25 cellular contexts compared by ENCODE assay signal in the genomic region with DNA sequence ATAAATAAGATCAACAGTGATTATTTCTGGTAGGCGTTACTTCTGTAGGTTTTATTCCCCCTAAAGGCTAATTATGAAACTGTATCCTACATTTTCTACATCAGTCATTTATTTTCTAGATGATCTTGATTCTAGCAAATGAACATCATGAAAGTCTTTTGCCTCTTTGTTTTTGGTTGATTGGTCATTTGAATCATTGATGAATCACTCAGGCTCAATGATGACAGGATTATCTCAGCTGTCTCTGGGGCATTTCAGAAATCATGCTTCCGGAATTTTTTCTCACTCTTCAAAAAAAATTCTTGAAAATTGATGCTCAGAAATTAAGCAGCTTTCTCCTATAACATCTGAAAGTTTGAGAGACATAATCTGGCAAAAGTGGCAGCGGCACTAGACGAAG.
"Had no signal": no experiment of that assay in that cellular context is flagged by ENCODE, and none has a peak within 500 bp of the region (broad histone marks: within the 10 kb centered on the region; RNA-seq: fewer than 3 reads in every experiment).

No MANE protein-coding gene starts in this region.

- H3K9me3 ChIP-seq: gastrocnemius medialis, ovary, sigmoid colon, thyroid gland, vagina had no signal

- H3K4me3 ChIP-seq: gastrocnemius medialis, heart left ventricle, hepatocyte, lower lobe of right lung, ovary, psoas muscle, sigmoid colon, skin epidermis, spleen, thyroid gland, vagina had no signal

- DNase-seq: cortex of kidney; effector memory CD8-positive, alpha-beta T cell; foreskin fibroblast; gastrocnemius medialis; heart left ventricle; kidney; left colon; left ventricle myocardium superior; lower lobe of right lung; naive thymus-derived CD8-positive, alpha-beta T cell; nephron progenitor cell; nucleus accumbens; ovary; posterior cingulate gyrus; psoas muscle; right cardiac atrium; sigmoid colon; spleen; stimulated activated naive B cell treated with anti-CD40 and anti-IgM and Interleukin-4, amounts not matched to agents 10 μg/mL and 1 μg/mL and 100 μg/mL, for 72 hours; thyroid gland; trophoblast cell had no signal

- H3K79me2 ChIP-seq: hepatocyte had no signal

- H3K27ac ChIP-seq: gastrocnemius medialis, heart left ventricle, hepatocyte, lower lobe of right lung, ovary, psoas muscle, sigmoid colon, skin epidermis, spleen, thyroid gland, vagina had no signal

- H3K4me2 ChIP-seq: hepatocyte had no signal

- H2AFZ ChIP-seq: hepatocyte had no signal

- FAIRE-seq: endometrium, kidney had no signal

- H3K36me3 ChIP-seq: gastrocnemius medialis, heart left ventricle, lower lobe of right lung, ovary, sigmoid colon, spleen, thyroid gland, vagina had no signal

- ATAC-seq: effector memory CD8-positive, alpha-beta T cell; gastrocnemius medialis; heart left ventricle; left colon; left ventricle myocardium superior; lower lobe of right lung; naive thymus-derived CD8-positive, alpha-beta T cell; psoas muscle; right cardiac atrium; stimulated activated naive B cell treated with anti-CD40 and anti-IgM and Interleukin-4, amounts not matched to agents 10 μg/mL and 1 μg/mL and 100 μg/mL, for 72 hours had no signal

- H3K4me1 ChIP-seq: gastrocnemius medialis, heart left ventricle, lower lobe of right lung, psoas muscle, sigmoid colon, spleen, thyroid gland, vagina had no signal

- H3K27me3 ChIP-seq: gastrocnemius medialis, heart left ventricle, hepatocyte, ovary, sigmoid colon, spleen, thyroid gland, vagina had no signal
